In the genomic region with DNA sequence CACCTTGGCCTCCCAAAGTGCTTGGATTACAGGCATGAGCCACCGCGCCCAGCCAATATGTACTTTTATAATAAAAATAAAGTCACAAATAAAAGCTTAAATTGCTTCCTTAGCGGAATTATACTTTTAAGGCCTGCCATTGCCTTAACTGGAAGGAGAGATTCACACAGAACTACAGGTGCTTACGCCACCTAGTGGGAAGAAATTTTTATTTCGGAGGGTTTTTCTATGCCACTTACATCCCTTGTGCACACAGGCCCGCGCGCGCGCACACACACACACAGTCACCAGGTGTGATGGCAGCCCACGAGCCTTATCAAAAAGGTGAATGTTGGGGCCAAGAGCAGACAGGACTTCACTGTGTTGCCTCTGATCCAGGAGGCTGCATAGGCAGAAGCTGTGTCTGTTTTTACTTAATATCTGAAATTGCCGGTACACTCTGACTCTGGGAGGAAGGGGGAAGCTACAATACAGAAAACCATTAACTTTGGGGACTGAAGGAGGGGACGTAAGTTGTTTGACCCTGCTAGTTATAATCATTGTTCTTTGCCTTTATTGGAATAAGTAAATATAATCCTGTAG, we compare ENCODE assay signal across 8 cellular contexts.
DNase-seq lines count a peak whose midpoint lies in the region; ATAC-seq and TF ChIP-seq lines count a peak whose summit lies in the region.

No MANE protein-coding gene starts in this region.

- peaks cover 0 to 6% of the 10 kb centered on the region in 2 donors for H3K4me1 ChIP-seq in adrenal gland (replicated peaks in 1 of 2)

- intact Hi-C loops in adrenal gland (cut with DNase I): loop anchor here in 1 of 2 donors (5.0 to 10.0 kb wide), 3 partner anchors 210 to 412 kb away; no protein-coding TSS in a partner anchor
- intact Hi-C loops in left ventricle myocardium superior (cut with micrococcal nuclease): loop anchor here (5.0 to 10.0 kb wide), 4 partner anchors 182 to 840 kb away; no protein-coding TSS in a partner anchor

- 41 to 57% (median 50%) methylated on average over 13 of the region's 13 CpGs for WGBS in adrenal gland, 4 donors

- no peaks in the 10 kb centered on the region for H3K36me3 ChIP-seq in adrenal gland (replicated peaks in 1 of 2)

- H3K9me3 ChIP-seq in adrenal gland (replicated peaks in 1 of 3): no peaks in the 10 kb centered on the region

- peak; percentile 46 for ATAC-seq in left ventricle myocardium superior
- no peak for ATAC-seq in GM19324 (IDR thresholded peaks at IDR 0.05; ENCODE audit: low FRiP score, unreplicated experiment)
- no peak for ATAC-seq in HG02610 (IDR thresholded peaks at IDR 0.05; ENCODE audit: unreplicated experiment)

- H3K27me3 ChIP-seq in adrenal gland: no peaks in the 10 kb centered on the region

- TF ChIP-seq CTCF in HFF-Myc (IDR thresholded peaks at IDR 0.05; ENCODE audit: low read depth, low read length, missing control alignments): peak; percentile 46
- TF ChIP-seq CTCF in adrenal gland (IDR thresholded peaks at IDR 0.05): peak; percentile 55 to 72 (median 64)

- H3K27ac ChIP-seq in adrenal gland: no peak overlapping the region

- no peak for TF ChIP-seq POLR2A in adrenal gland (IDR thresholded peaks at IDR 0.05)

- DNase-seq in CMK (ENCODE audit: low read depth) (peak; percentile 11), HFF-Myc (ENCODE audit: extremely low read depth, low read depth) (peak; percentile 20), NCI-H526 treated with DMSO at 0.1 percent for 48 hours (lab: John Stamatoyannopoulos, UW) (peak; percentile 38), adrenal gland (peak; percentile 40 to 72 (median 51)), left ventricle myocardium superior (peak; percentile 50), putamen (ENCODE audit: low spot score) (peak; percentile 72)

- H3K4me3 ChIP-seq in HFF-Myc (replicated peaks; ENCODE audit: low read depth, low read length) (no peak overlapping the region), adrenal gland (no peak overlapping the region)

Comparison
In these comparisons a context has a peak if more than half of its experiments do, and no peak if none do; other contexts are left out.
1. DNase-seq: peak in every context shown above with its lines; median percentile 72 in putamen; 51 in adrenal gland; 50 in left ventricle myocardium superior; 38 in NCI-H526 treated with DMSO at 0.1 percent for 48 hours; 20 in HFF-Myc; 11 in CMK.